In genomic region chr11:15613231-15613630, GRCh38 we compare ENCODE assay signal across 1 cellular context.
TF ChIP-seq lines count a peak whose summit lies in the region.

No MANE protein-coding gene starts in this region.

TF ChIP-seq in HEK293, 187 proteins besides CTCF, POLR2A, EP300 and RAD21 (continued from another document):
- TF ChIP-seq PRDM2 (tag by site-specific recombination; IDR thresholded peaks at IDR 0.05; ENCODE audit: borderline replicate concordance), result no peak
- no peak for TF ChIP-seq ZNF239 (tag by site-specific recombination; IDR thresholded peaks at IDR 0.05)
- TF ChIP-seq FEZF1 (tag by site-specific recombination; IDR thresholded peaks at IDR 0.05), result peak; percentile 71
- TF ChIP-seq ZNF654 (tag by site-specific recombination; IDR thresholded peaks at IDR 0.05; ENCODE audit: low read depth), result no peak
- no peak for TF ChIP-seq ZNF560 (tag by site-specific recombination; IDR thresholded peaks at IDR 0.05; ENCODE audit: borderline replicate concordance)
- TF ChIP-seq ZNF843 (tag by site-specific recombination; IDR thresholded peaks at IDR 0.05), result peak; percentile 87
- peak; percentile 27; the same call in 1 of the 2 replicates for TF ChIP-seq GLI2 (tag by site-specific recombination; IDR thresholded peaks at IDR 0.05; ENCODE audit: borderline replicate concordance, low read depth)
- TF ChIP-seq ZNF76 (tag by site-specific recombination; IDR thresholded peaks at IDR 0.05; ENCODE audit: borderline replicate concordance, low read depth), result no peak
- peak; percentile 41; the same call in 1 of the 2 replicates for TF ChIP-seq ZIC2 (tag by site-specific recombination; IDR thresholded peaks at IDR 0.05)
- peak; percentile 69; the same call in 1 of the 2 replicates for TF ChIP-seq ZNF335 (tag by site-specific recombination; conservative IDR thresholded peaks at IDR 0.05)
- no peak for TF ChIP-seq ZBTB20 (tag by site-specific recombination; IDR thresholded peaks at IDR 0.05)
- peak; percentile 61; the same call in 1 of the 2 replicates for TF ChIP-seq OSR2 (tag by site-specific recombination; IDR thresholded peaks at IDR 0.05)
- peak; percentile 53; the same call in 1 of the 2 replicates for TF ChIP-seq PRDM6 (tag by site-specific recombination; IDR thresholded peaks at IDR 0.05)
- TF ChIP-seq GLIS1 (tag by site-specific recombination; IDR thresholded peaks at IDR 0.05), result peak; percentile 91
- TF ChIP-seq ZNF549 (tag by site-specific recombination; IDR thresholded peaks at IDR 0.05), result no peak
- TF ChIP-seq ZNF488 (tag by site-specific recombination; IDR thresholded peaks at IDR 0.05), result no peak
- peak; percentile 42; the same call in 1 of the 2 replicates for TF ChIP-seq WT1 (tag by site-specific recombination; IDR thresholded peaks at IDR 0.05)
- no peak for TF ChIP-seq ZNF175 (tag by site-specific recombination; IDR thresholded peaks at IDR 0.05)
- no peak for TF ChIP-seq ZNF837 (tag by site-specific recombination; IDR thresholded peaks at IDR 0.05)
- TF ChIP-seq ZXDB (tag by site-specific recombination; IDR thresholded peaks at IDR 0.05), result peak; percentile 52
- TF ChIP-seq ZFP37 (tag by site-specific recombination; IDR thresholded peaks at IDR 0.05), result no peak
- no peak for TF ChIP-seq ZSCAN16 (tag by site-specific recombination; IDR thresholded peaks at IDR 0.05)
- TF ChIP-seq ZSCAN30 (tag by site-specific recombination; IDR thresholded peaks at IDR 0.05), result peak; percentile 28; the same call in 1 of the 2 replicates
- TF ChIP-seq BCL11B (tag by site-specific recombination; IDR thresholded peaks at IDR 0.05; ENCODE audit: low read depth), result no peak; the same call in 1 of the 2 replicates
- no peak for TF ChIP-seq ZNF341 (tag by site-specific recombination; IDR thresholded peaks at IDR 0.05; ENCODE audit: low read depth)
